1 cellular context compared by ENCODE assay signal in the genomic region with DNA sequence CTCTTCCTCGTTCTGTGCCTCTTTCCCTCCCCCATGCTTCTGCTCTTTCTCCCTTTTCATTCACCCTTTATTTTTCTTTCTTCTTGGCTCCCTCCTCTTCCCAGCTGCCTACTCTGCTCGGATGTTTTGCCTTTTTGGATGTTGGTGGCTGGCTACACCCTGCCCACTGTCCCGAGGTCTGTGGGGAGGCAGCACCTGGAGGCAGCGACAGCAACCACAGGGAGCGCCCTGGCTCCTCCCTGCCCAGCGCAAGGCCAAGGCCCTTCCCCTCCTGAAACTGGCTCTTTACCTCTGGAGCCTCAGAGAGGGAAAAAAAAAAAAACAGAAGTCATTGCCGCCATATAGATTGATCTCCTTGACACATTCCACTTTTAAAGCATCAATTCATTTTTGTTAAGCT.
TF ChIP-seq lines count a peak whose summit lies in the region.

No MANE protein-coding gene starts in this region.

TF ChIP-seq in IMR-90, 13 proteins besides CTCF, POLR2A, EP300 and RAD21 (continued from another document):
- TF ChIP-seq RCOR1 (IDR thresholded peaks at IDR 0.05; ENCODE audit: insufficient replicate concordance, low read length), result no peak
- no peak for TF ChIP-seq SMC3 (IDR thresholded peaks at IDR 0.05; ENCODE audit: low read depth, low read length)
- no peak for TF ChIP-seq MXI1 (IDR thresholded peaks at IDR 0.05; ENCODE audit: borderline replicate concordance, low read depth, low read length)
TF ChIP-seq in IMR-90: peak in this region for 0.
